Comparison of ENCODE assay signal across 18 cellular contexts in the genomic region with DNA sequence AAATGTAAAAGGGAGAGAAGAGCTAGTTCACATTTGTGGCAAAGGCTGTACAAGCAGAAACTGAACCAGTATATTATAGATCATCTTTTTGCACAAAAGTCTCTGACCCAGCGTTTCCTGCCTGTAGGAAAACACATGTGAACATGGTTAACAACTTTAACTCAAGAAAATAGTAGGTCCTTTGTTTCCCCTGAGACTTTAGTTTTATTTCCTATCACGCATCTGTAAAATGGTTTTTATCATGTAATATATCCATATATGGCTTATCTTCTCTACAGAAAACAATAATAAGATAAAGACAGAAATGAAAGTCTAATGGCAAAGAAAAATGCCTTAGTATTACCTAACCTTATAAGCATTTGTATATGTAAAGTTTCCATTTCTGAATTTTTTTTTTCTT. TPM values are rescaled to one million over a fixed set of nuclear protein-coding genes. Genes with fewer than 3 reads are reported as not detected.
DNase-seq lines count a peak whose midpoint lies in the region; ATAC-seq and TF ChIP-seq lines count a peak whose summit lies in the region.
"Had no signal": no experiment of that assay in that cellular context is flagged by ENCODE, and none has a peak within 500 bp of the region (broad histone marks: within the 10 kb centered on the region; RNA-seq: fewer than 3 reads in every experiment).

No MANE protein-coding gene starts in this region.

- peak overlapping the region in 1 of 59 donors; percentile 8 for H3K27ac ChIP-seq in dorsolateral prefrontal cortex
- no peak overlapping the region for H3K27ac ChIP-seq in stomach
- H3K27ac ChIP-seq: 22Rv1 had no signal

- no peak for DNase-seq in T-helper 2 cell treated with Interferon-gamma antibody and Interleukin-4, amounts not matched to agents 5 μg/mL and 100 μg/mL, for 36 hours (ENCODE audit: low spot score)
- DNase-seq in T-helper 2 cell (no peak), dorsolateral prefrontal cortex (no peak), neural crest cell (ENCODE audit: low read depth, low spot score) (no peak), stomach (no peak), NCI-H526 treated with DMSO at 0.1 percent for 48 hours (lab: John Stamatoyannopoulos, UW) (no peak)
- DNase-seq: Caco-2; CD8-positive, alpha-beta T cell; DND-41; GDM1; HFFc6 had no signal

- peaks cover 39% of the 10 kb centered on the region for H3K4me1 Mint-ChIP-seq in T-helper 2 cell treated with Interferon-gamma antibody and Interleukin-4, amounts not matched to agents 5 μg/mL and 100 μg/mL, for 36 hours (ENCODE audit: low read depth)
- H3K4me1 Mint-ChIP-seq in neural crest cell, result peaks cover 39% of the 10 kb centered on the region

- H3K36me3 Mint-ChIP-seq in T-helper 2 cell treated with Interferon-gamma antibody and Interleukin-4, amounts not matched to agents 5 μg/mL and 100 μg/mL, for 36 hours (ENCODE audit: low read depth), result peaks cover 17% of the 10 kb centered on the region
- H3K36me3 Mint-ChIP-seq in neural crest cell (ENCODE audit: low read depth), result no peaks in the 10 kb centered on the region
- H3K36me3 Mint-ChIP-seq: CD14-positive monocyte had no signal

- H3K4me3 ChIP-seq in dorsolateral prefrontal cortex (peak overlapping the region in 33 of 59 donors; percentile 5 to 99 (median 90)), stomach (no peak overlapping the region)
- H3K4me3 ChIP-seq: HAP-1 had no signal

- no peak for TF ChIP-seq CTCF in dorsolateral prefrontal cortex (IDR thresholded peaks at IDR 0.05 in 54 of 56, conservative IDR thresholded peaks at IDR 0.05 in 2 of 56; ENCODE audit: low read depth in 1 of 56, partially characterized antibody in 56 of 56)
- TF ChIP-seq CTCF in neural crest cell (conservative IDR thresholded peaks at IDR 0.05), result no peak
- no peak for TF ChIP-seq CTCF in stomach (IDR thresholded peaks at IDR 0.05)

- peaks cover 8 to 20% (median 15%) of the 10 kb centered on the region in 4 donors for H3K4me1 ChIP-seq in stomach

- ATAC-seq in esophagus mucosa, result no peak
- ATAC-seq: CD8-positive, alpha-beta T cell had no signal

- H3K36me3 ChIP-seq in stomach, result peaks cover 0 to 4% (median 2%) of the 10 kb centered on the region in 4 donors

- peaks cover 15% of the 10 kb centered on the region for H3K27me3 Mint-ChIP-seq in T-helper 2 cell treated with Interferon-gamma antibody and Interleukin-4, amounts not matched to agents 5 μg/mL and 100 μg/mL, for 36 hours (ENCODE audit: low read depth)
- H3K27me3 Mint-ChIP-seq in neural crest cell (ENCODE audit: low read depth), result peaks cover 15% of the 10 kb centered on the region

- TF ChIP-seq POLR2A in stomach (IDR thresholded peaks at IDR 0.05), result no peak

- intact Hi-C loops in dorsolateral prefrontal cortex (cut with DNase I) (loop anchor here (5.0 kb wide), 3 partner anchors 83 to 133 kb away; a partner anchor contains a TSS), stomach (cut with DNase I; ENCODE audit: low total_unique reads) (no loop called here)

- no peak for TF ChIP-seq EP300 in stomach (IDR thresholded peaks at IDR 0.05)

- no peaks in the 10 kb centered on the region for H3K27me3 ChIP-seq in dorsolateral prefrontal cortex
- no peaks in the 10 kb centered on the region for H3K27me3 ChIP-seq in stomach

- no peaks in the 10 kb centered on the region for H3K9me3 ChIP-seq in stomach
- H3K9me3 ChIP-seq: Caco-2, HAP-1 had no signal

- H3K9me3 Mint-ChIP-seq in T-helper 2 cell treated with Interferon-gamma antibody and Interleukin-4, amounts not matched to agents 5 μg/mL and 100 μg/mL, for 36 hours, result no peaks in the 10 kb centered on the region
- no peaks in the 10 kb centered on the region for H3K9me3 Mint-ChIP-seq in neural crest cell
- H3K9me3 Mint-ChIP-seq: CD8-positive, alpha-beta T cell; HFFc6 had no signal

- WGBS in stomach, 5 donors, result 38 to 68% (median 53%) methylated on average over 2 of the region's 2 CpGs

- no peak overlapping the region for H3K27ac Mint-ChIP-seq in T-helper 2 cell treated with Interferon-gamma antibody and Interleukin-4, amounts not matched to agents 5 μg/mL and 100 μg/mL, for 36 hours
- H3K27ac Mint-ChIP-seq in neural crest cell (ENCODE audit: unreplicated experiment), result no peak overlapping the region
- H3K27ac Mint-ChIP-seq: CD14-positive monocyte; CD8-positive, alpha-beta T cell; HFFc6 had no signal

- H3K4me3 Mint-ChIP-seq in T-helper 2 cell treated with Interferon-gamma antibody and Interleukin-4, amounts not matched to agents 5 μg/mL and 100 μg/mL, for 36 hours, result peak overlapping the region; percentile 21
- peak overlapping the region; percentile 78 for H3K4me3 Mint-ChIP-seq in neural crest cell
- H3K4me3 Mint-ChIP-seq: CD14-positive monocyte; CD8-positive, alpha-beta T cell had no signal

RNA-seq across cellular contexts. Expression of a gene that starts 2.7 kb away (rescaled TPM):
- total RNA-seq in dorsolateral prefrontal cortex (100 to 1,000 TPM in 95 of 120 experiments, 10 to 100 TPM in 25; 58.5 to 177 (median 126) TPM), neural crest cell (22.6 and 23.8 TPM in 2 replicates), esophagus mucosa (5.5 TPM), stomach (10 to 100 TPM in 1 of 5 donors, 1 to 10 TPM in 3, under 1 TPM in 1; 0.58 to 19.3 (median 8.5) TPM)
- 1 to 10 TPM; 1.5 to 3.8 (median 2.1) TPM for polyA plus RNA-seq in stomach

RNA-seq across cellular contexts. Expression of a gene that starts 12.5 kb away (rescaled TPM):
- total RNA-seq in dorsolateral prefrontal cortex, result 1 to 10 TPM in 83 of 120 experiments, under 1 TPM in 36, not detected in 1; 0.26 to 4.5 (median 1.5) TPM
- total RNA-seq in neural crest cell, result not detected in 2 replicates
- not detected for total RNA-seq in esophagus mucosa
- 10 to 100 TPM in 2 of 5 donors, under 1 TPM in 1, not detected in 2; 0.92 to 56.7 (median 34.5) TPM for total RNA-seq in stomach
- polyA plus RNA-seq in stomach, result 1 to 10 TPM in 2 of 3 donors, under 1 TPM in 1; 0.46 to 1.9 (median 1.3) TPM
- total RNA-seq: A673, HFFc6, HT1080 had no signal
- polyA plus RNA-seq: BJ had no signal

RNA-seq across cellular contexts. Expression of a gene that starts 42.4 kb away (rescaled TPM):
- 100 to 1,000 TPM; 221 to 622 (median 319) TPM for total RNA-seq in dorsolateral prefrontal cortex
- total RNA-seq in neural crest cell, result 71.1 and 71.4 TPM in 2 replicates
- 46.0 TPM for total RNA-seq in esophagus mucosa
- total RNA-seq in stomach, result 10 to 100 TPM; 18.5 to 47.3 (median 36.2) TPM
- polyA plus RNA-seq in stomach, result 10 to 100 TPM; 15.5 to 28.4 (median 27.4) TPM

Comparison
In these comparisons a context has a peak if more than half of its experiments do, and no peak if none do; other contexts are left out.
1. H3K4me3 ChIP-seq: peak in dorsolateral prefrontal cortex (33 of 59); none in stomach (0 of 4).